In genomic region chr6:125985967-125986294, GRCh38 we compare ENCODE assay signal across 9 cellular contexts. TPM values are rescaled to one million over a fixed set of nuclear protein-coding genes. Genes with fewer than 3 reads are reported as not detected.
A peak's percentile ranks its signal among the peaks of the same experiment; 100 is the strongest.
DNase-seq lines count a peak whose midpoint lies in the region; ATAC-seq and TF ChIP-seq lines count a peak whose summit lies in the region.
"Had no signal": no experiment of that assay in that cellular context is flagged by ENCODE, and none has a peak within 500 bp of the region (broad histone marks: within the 10 kb centered on the region; RNA-seq: fewer than 3 reads in every experiment).

No MANE protein-coding gene starts in this region.

- peak overlapping the region; percentile 86 for H2AFZ ChIP-seq in neuron (ENCODE audit: low read depth, low read length)

- DNase-seq in AG09309 (ENCODE audit: low read depth): no peak
- DNase-seq in endodermal cell: no peak
- DNase-seq in mucosa of gallbladder (ENCODE audit: low spot score): no peak

- H3K27me3 ChIP-seq in endodermal cell (ENCODE audit: control insufficient read depth, insufficient read depth, low read length, poor library complexity, severe bottlenecking) (no peaks in the 10 kb centered on the region), neuron (ENCODE audit: insufficient read depth, low read length) (no peaks in the 10 kb centered on the region)

- no peaks in the 10 kb centered on the region for H3K9me3 Mint-ChIP-seq in endodermal cell
- H3K9me3 Mint-ChIP-seq: activated B cell treated with CpG ODN at 0.5 μM for 24 hours had no signal

- H3K9ac ChIP-seq in endodermal cell (ENCODE audit: extremely low read depth, low read length, poor library complexity, severe bottlenecking): peak overlapping the region; percentile 88

- 2 to 11% methylated on average over 3 of the region's 3 CpGs for WGBS in endodermal cell (ENCODE audit: insufficient coverage in 1 of 2, insufficient read length in 1 of 2), 2 experiments

- no peaks in the 10 kb centered on the region for H3K36me3 Mint-ChIP-seq in endodermal cell (ENCODE audit: low read depth)

- H3K9me3 ChIP-seq in KOPT-K1 (ENCODE audit: insufficient read depth, low read length, poor library complexity, severe bottlenecking) (no peaks in the 10 kb centered on the region), endodermal cell (ENCODE audit: control insufficient read depth, low read length) (no peaks in the 10 kb centered on the region), neuron (ENCODE audit: low read length) (peaks cover 2% of the 10 kb centered on the region)

- H3K27ac ChIP-seq in KOPT-K1 (ENCODE audit: low read depth, low read length, poor library complexity, severe bottlenecking): peak overlapping the region; percentile 64
- H3K27ac ChIP-seq in endodermal cell (ENCODE audit: low read depth, low read length): no peak overlapping the region

- H3K4me3 ChIP-seq in AG09309 (ENCODE audit: control insufficient read depth, low read depth, low read length): peak overlapping the region; percentile 73
- H3K4me3 ChIP-seq in endodermal cell (ENCODE audit: low read length): peak overlapping the region; percentile 98
- peak overlapping the region; percentile 69 for H3K4me3 ChIP-seq in neuron (ENCODE audit: low read length)

- no peak overlapping the region for H3K4me3 Mint-ChIP-seq in endodermal cell

- peaks cover 13% of the 10 kb centered on the region for H3K4me1 Mint-ChIP-seq in endodermal cell

- ATAC-seq in HG02981 (IDR thresholded peaks at IDR 0.05; ENCODE audit: unreplicated experiment) (no peak), GM18909 (IDR thresholded peaks at IDR 0.05; ENCODE audit: poor library complexity, unreplicated experiment) (no peak), HG03159 (IDR thresholded peaks at IDR 0.05; ENCODE audit: unreplicated experiment) (no peak)

- H3K27me3 Mint-ChIP-seq in endodermal cell (ENCODE audit: insufficient read depth): no peaks in the 10 kb centered on the region
- H3K27me3 Mint-ChIP-seq: activated B cell treated with CpG ODN at 0.5 μM for 24 hours had no signal

- TF ChIP-seq CTCF in AG09309 (IDR thresholded peaks at IDR 0.05; ENCODE audit: control insufficient read depth, insufficient read depth, low read depth, low read length, missing control alignments) (no peak), endodermal cell (conservative IDR thresholded peaks at IDR 0.05) (no peak)

- H3K36me3 ChIP-seq in KOPT-K1 (ENCODE audit: insufficient read depth, low read length) (no peaks in the 10 kb centered on the region), endodermal cell (ENCODE audit: control insufficient read depth, insufficient read depth, low read length) (no peaks in the 10 kb centered on the region), neuron (ENCODE audit: insufficient read depth, low read length) (no peaks in the 10 kb centered on the region)

- H3K4me1 ChIP-seq in endodermal cell (ENCODE audit: control insufficient read depth, insufficient read depth, low read length): no peaks in the 10 kb centered on the region
- H3K4me1 ChIP-seq in neuron (ENCODE audit: insufficient read depth, low read length): peaks cover 6% of the 10 kb centered on the region

- H3K27ac Mint-ChIP-seq in endodermal cell: no peak overlapping the region
- H3K27ac Mint-ChIP-seq: activated B cell treated with CpG ODN at 0.5 μM for 24 hours had no signal

RNA-seq across cellular contexts. Expression of gene TRMT11, which starts 0.4 kb away (rescaled TPM):
- 10 to 100 TPM; 29.4 to 35.4 TPM for total RNA-seq in endodermal cell
- polyA plus RNA-seq in endodermal cell (2013, experiment 1 of 2): 34.0 TPM
- 31.8 TPM for polyA plus RNA-seq in endodermal cell (2013, experiment 2 of 2)
- 18.0 TPM for total RNA-seq in mucosa of gallbladder

RNA-seq across cellular contexts. Expression of gene HINT3, which starts 29.4 kb away (rescaled TPM):
- total RNA-seq in endodermal cell (10 to 100 TPM; 13.0 to 16.4 TPM), mucosa of gallbladder (32.3 TPM)
- polyA plus RNA-seq in endodermal cell (2013, experiment 1 of 2): 21.8 TPM
- polyA plus RNA-seq in endodermal cell (2013, experiment 2 of 2): 20.2 TPM
